31 cellular contexts compared by ENCODE assay signal in the genomic region with DNA sequence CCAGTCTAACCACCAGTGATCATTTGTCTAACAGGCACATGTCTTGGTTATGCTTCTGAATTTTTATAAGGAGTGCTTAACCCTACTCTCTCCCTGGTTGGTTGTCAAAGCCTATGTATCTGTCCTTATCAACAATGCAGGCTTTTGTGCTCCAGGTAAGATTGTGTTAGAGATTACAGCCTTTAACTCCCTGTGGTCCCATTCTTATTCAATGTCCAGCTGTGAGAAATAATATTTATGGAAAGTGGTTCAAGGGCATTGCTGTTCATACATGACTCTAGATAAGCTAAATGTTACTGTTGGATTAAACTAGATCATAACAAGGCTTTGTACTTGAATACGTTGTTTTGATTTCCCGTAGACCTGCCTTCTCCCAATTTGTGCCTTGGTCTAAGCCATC.
"Had no signal": no experiment of that assay in that cellular context is flagged by ENCODE, and none has a peak within 500 bp of the region (broad histone marks: within the 10 kb centered on the region; RNA-seq: fewer than 3 reads in every experiment).

No MANE protein-coding gene starts in this region.

- H3K36me3 ChIP-seq: ascending aorta, cardiac muscle cell had no signal

- H3K9me3 ChIP-seq: ascending aorta had no signal

- H3K27me3 ChIP-seq: ascending aorta, cardiac muscle cell had no signal

- H3K4me3 ChIP-seq: ascending aorta, cardiac muscle cell had no signal

- DNase-seq: activated B cell treated with CpG ODN at 0.5 μM for 24 hours; activated CD4-positive, alpha-beta memory T cell treated with anti-CD3 and anti-CD28 coated beads for 36 hours; activated CD4-positive, alpha-beta T cell treated with anti-CD3 and anti-CD28 coated beads for 4 hours; activated CD4-positive, alpha-beta T cell treated with anti-CD3 and anti-CD28 coated beads, Interleukin-2, amount 50 U/mL, for 1 hour; activated CD4-positive, alpha-beta T cell treated with anti-CD3 and anti-CD28 coated beads, Interleukin-2, amount 50 U/mL, for 4 hours; activated CD4-positive, CD25-positive, alpha-beta regulatory T cell treated with anti-CD3 and anti-CD28 coated beads, Interleukin-2, amount 50 U/mL, for 72 hours; activated CD8-positive, alpha-beta memory T cell treated with anti-CD3 and anti-CD28 coated beads, Interleukin-2, amount 50 U/mL, for 4 hours; activated CD8-positive, alpha-beta T cell treated with anti-CD3 and anti-CD28 coated beads for 36 hours; activated effector memory CD4-positive, alpha-beta T cell treated with anti-CD3 and anti-CD28 coated beads, Interleukin-2, amount 50 U/mL, for 16 hours; activated gamma-delta T cell treated with Interleukin-2 at 50 U/mL for 16 hours; activated naive CD4-positive, alpha-beta T cell; activated naive CD4-positive, alpha-beta T cell treated with anti-CD3 and anti-CD28 coated beads for 36 hours; activated naive CD4-positive, alpha-beta T cell treated with anti-CD3 and anti-CD28 coated beads, Interleukin-2, amount 50 U/mL, for 16 hours; activated naive CD8-positive, alpha-beta T cell treated with anti-CD3 and anti-CD28 coated beads for 36 hours; activated T-cell treated with anti-CD3 and anti-CD28 coated beads for 4 hours; activated T-cell treated with anti-CD3 and anti-CD28 coated beads, Interleukin-2, amount 50 U/mL, for 1 hour; activated T-cell treated with anti-CD3 and anti-CD28 coated beads, Interleukin-2, amount 50 U/mL, for 4 hours; activated T-cell treated with anti-CD3 and anti-CD28 coated beads, Interleukin-2, amount 50 U/mL, for 72 hours; amygdala; anterior cingulate cortex; caudate nucleus; T-helper 1 cell; T-helper 2 cell; T-helper 9 cell had no signal

- H3K4me1 ChIP-seq: ascending aorta had no signal

- FAIRE-seq: bronchial epithelial cell, TTC549 had no signal

- ATAC-seq: activated CD8-positive, alpha-beta T cell treated with anti-CD3 and anti-CD28 coated beads for 36 hours; activated naive CD4-positive, alpha-beta T cell treated with anti-CD3 and anti-CD28 coated beads, Interleukin-2, amount 50 U/mL, for 72 hours; activated T-cell treated with anti-CD3 and anti-CD28 coated beads, Interleukin-2, amount 50 U/mL, for 4 hours; activated T-cell treated with anti-CD3 and anti-CD28 coated beads, Interleukin-2, amount 50 U/mL, for 72 hours; activated T-helper 17 cell treated with anti-CD3 and anti-CD28 coated beads, Interleukin-2, amount 50 U/mL, for 72 hours had no signal

- H3K27ac ChIP-seq: ascending aorta, cardiac muscle cell, VCaP had no signal
